Comparison of ENCODE assay signal across 1 cellular context in genomic region chr19:35174226-35174625, GRCh38.
TF ChIP-seq lines count a peak whose summit lies in the region.

No MANE protein-coding gene starts in this region.

TF ChIP-seq in WTC11, 78 proteins besides CTCF, POLR2A, EP300 and RAD21:
- no peak for TF ChIP-seq ZNF512 (CRISPR knock-in tag; IDR thresholded peaks at IDR 0.05; ENCODE audit: borderline replicate concordance)
TF ChIP-seq in WTC11: peak in this region for 0.
